ENCODE assay signal across 8 cellular contexts in the genomic region with DNA sequence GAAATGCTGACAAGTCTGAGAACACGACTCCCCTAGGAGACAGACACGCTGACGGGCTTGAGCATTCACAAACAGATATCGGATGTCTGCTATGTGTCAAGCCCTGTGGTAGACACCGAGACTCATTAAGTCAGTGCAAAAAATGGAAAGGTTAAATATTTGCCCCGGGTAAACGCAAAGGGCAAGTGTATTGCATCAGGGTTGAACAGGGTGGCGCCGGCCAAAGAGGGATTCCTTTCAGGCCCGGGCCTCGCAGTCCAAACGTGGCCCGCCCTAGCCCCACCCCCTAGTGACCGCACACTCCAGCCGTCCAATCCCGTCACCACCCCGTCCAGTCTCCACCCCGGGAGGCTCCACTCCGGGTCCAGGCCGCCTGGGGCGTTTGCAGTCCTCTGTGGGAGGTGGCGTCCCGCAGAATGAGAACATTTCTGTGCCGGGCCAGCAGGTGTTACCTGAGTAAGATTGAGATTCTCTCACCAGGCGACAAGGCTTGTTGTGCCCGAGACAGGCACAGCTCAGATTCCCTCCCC. TPM values are rescaled to one million over a fixed set of nuclear protein-coding genes. Genes with fewer than 3 reads are reported as not detected.
DNase-seq lines count a peak whose midpoint lies in the region; ATAC-seq, FAIRE-seq and TF ChIP-seq lines count a peak whose summit lies in the region.

No MANE protein-coding gene starts in this region.

- DNase-seq in AG04450 (ENCODE audit: low read depth, low spot score) (peak; percentile 50), NCI-H2227 (lab: John Stamatoyannopoulos, UW; ENCODE audit: unreplicated experiment) (peak; percentile 87), kidney (peak; percentile 99)
- DNase-seq in activated CD4-positive, CD25-positive, alpha-beta regulatory T cell treated with anti-CD3 and anti-CD28 coated beads, Interleukin-2, amount 50 U/mL, for 16 hours (ENCODE audit: low read depth, low spot score), result peak; percentile 50
- peak; percentile 55 to 74 for DNase-seq in central memory CD8-positive, alpha-beta T cell (ENCODE audit: low spot score in 2 of 2)
- DNase-seq in stimulated activated CD4-positive, alpha-beta T cell treated with anti-CD3 and anti-CD28 coated beads, Interleukin-15, amount 100 ng/mL, for 1 hour (ENCODE audit: low read depth in 1 of 2, low spot score in 1 of 2), result peak; percentile 27 to 54

- POLR2A ChIA-PET in AG04450 (lab: Yijun Ruan, JAX), result no interaction called here

- ATAC-seq in GM18909 (IDR thresholded peaks at IDR 0.05; ENCODE audit: poor library complexity, unreplicated experiment) (peak; percentile 94), HG03135 (IDR thresholded peaks at IDR 0.05; ENCODE audit: unreplicated experiment) (peak; percentile 96)
- peak; percentile 80 for ATAC-seq in central memory CD8-positive, alpha-beta T cell (replicated peaks; ENCODE audit: extremely low read depth, poor library complexity, severe bottlenecking)

- H3K4me1 ChIP-seq in kidney (ENCODE audit: control insufficient read depth in 1 of 2, insufficient read depth in 1 of 2, low read depth in 1 of 2, low read length in 2 of 2), result peaks cover 8% of the 10 kb centered on the region in 2 donors

- FAIRE-seq in kidney (lab: Jason Lieb, UNC), result no peak

- peaks cover 14% of the 10 kb centered on the region for H3K27me3 ChIP-seq in AG04450 (ENCODE audit: control insufficient read depth, insufficient read depth, low read length)

- peaks cover 6% of the 10 kb centered on the region for H3K36me3 Mint-ChIP-seq in central memory CD8-positive, alpha-beta T cell (ENCODE audit: insufficient read depth)

- H3K4me1 Mint-ChIP-seq in central memory CD8-positive, alpha-beta T cell, result peaks cover 18% of the 10 kb centered on the region

- intact Hi-C loops in kidney (cut with DNase I), result no loop called here

- CTCF ChIA-PET in AG04450 (lab: Charles Lee), result interaction anchor here (0.7 to 3.1 kb wide), 4 partner anchors 11 to 299 kb away, joined by 3 to 12 read pairs (median 3); partner anchors contain the start of gene PHLDA3

- H3K9me3 ChIP-seq in AG04450 (ENCODE audit: control insufficient read depth, insufficient read depth, low read length), result peaks cover 5% of the 10 kb centered on the region
- no peaks in the 10 kb centered on the region for H3K9me3 ChIP-seq in kidney (ENCODE audit: control insufficient read depth in 1 of 2, low read length in 2 of 2)

- H3K36me3 ChIP-seq in kidney (ENCODE audit: control insufficient read depth in 1 of 2, insufficient read depth in 2 of 2, low read length in 2 of 2), result no peaks in the 10 kb centered on the region

- H3K9ac ChIP-seq in kidney (ENCODE audit: low read length in 2 of 2), result peak overlapping the region; percentile 74 to 88

- H3K27me3 Mint-ChIP-seq in central memory CD8-positive, alpha-beta T cell, result no peaks in the 10 kb centered on the region

- no peak for TF ChIP-seq CTCF in AG04450 (IDR thresholded peaks at IDR 0.05; ENCODE audit: low read depth, low read length)
- peak; percentile 4 for TF ChIP-seq CTCF in kidney (IDR thresholded peaks at IDR 0.05; ENCODE audit: borderline replicate concordance, extremely low read depth, insufficient read depth)

- peak overlapping the region; percentile 88 for H3K27ac Mint-ChIP-seq in central memory CD8-positive, alpha-beta T cell (ENCODE audit: low read depth)

- H3K4me3 ChIP-seq in AG04450 (ENCODE audit: low read depth, low read length), result peak overlapping the region; percentile 70
- peak overlapping the region; percentile 66 to 82 for H3K4me3 ChIP-seq in kidney (ENCODE audit: low read length in 2 of 2)

- H3K9me3 Mint-ChIP-seq in central memory CD8-positive, alpha-beta T cell, result no peaks in the 10 kb centered on the region

- peak overlapping the region; percentile 85 for H3K4me3 Mint-ChIP-seq in central memory CD8-positive, alpha-beta T cell

- peak overlapping the region; percentile 31 for H3K27ac ChIP-seq in AG04450 (ENCODE audit: low read depth, low read length)
- peak overlapping the region; percentile 90 to 92 for H3K27ac ChIP-seq in kidney (ENCODE audit: low read depth in 2 of 2, low read length in 2 of 2)

RNA-seq across cellular contexts. Expression of gene TMEM9, which starts 16.3 kb away (rescaled TPM):
- polyA plus RNA-seq in AG04450 (2011; rRNA removed), result 81.7 and 103 TPM in 2 replicates
- polyA minus RNA-seq in AG04450 (2011; rRNA and poly(A)+ RNA removed), result 54.5 and 72.0 TPM in 2 replicates
- 81.9 TPM for total RNA-seq in kidney
- polyA plus RNA-seq in kidney (ENCODE audit: insufficient read depth, low read depth, low replicate concordance), result 166 TPM

RNA-seq across cellular contexts. Expression of gene IGFN1, which starts 20.0 kb away (rescaled TPM):
- polyA plus RNA-seq in AG04450 (2011; rRNA removed), result 0.01 TPM in 1 of 2 replicates, not detected in the other
- 0.05 TPM in 1 of 2 replicates, not detected in the other for polyA minus RNA-seq in AG04450 (2011; rRNA and poly(A)+ RNA removed)
- 2.8 TPM for total RNA-seq in kidney
- not detected for polyA plus RNA-seq in kidney (ENCODE audit: insufficient read depth, low read depth, low replicate concordance)

RNA-seq across cellular contexts. Expression of gene ASCL5, which starts 43.6 kb away (rescaled TPM):
- polyA plus RNA-seq in AG04450 (2011; rRNA removed) (not detected in 2 replicates), kidney (ENCODE audit: insufficient read depth, low read depth, low replicate concordance) (not detected)
- not detected in 2 replicates for polyA minus RNA-seq in AG04450 (2011; rRNA and poly(A)+ RNA removed)
- not detected for total RNA-seq in kidney

RNA-seq across cellular contexts. Expression of gene CACNA1S, which starts 58.4 kb away (rescaled TPM):
- polyA plus RNA-seq in AG04450 (2011; rRNA removed) (not detected in 2 replicates), kidney (ENCODE audit: insufficient read depth, low read depth, low replicate concordance) (0.41 TPM)
- not detected in 2 replicates for polyA minus RNA-seq in AG04450 (2011; rRNA and poly(A)+ RNA removed)
- total RNA-seq in kidney, result not detected

Comparison
In these comparisons a context has a peak if more than half of its experiments do, and no peak if none do; other contexts are left out.
1. Peak in every context shown above with its lines: DNase-seq, ATAC-seq, H3K4me3 ChIP-seq and H3K27ac ChIP-seq.
2. DNase-seq: peak in every context shown above with its lines; median percentile 99 in kidney; 87 in NCI-H2227; 64 in central memory CD8-positive, alpha-beta T cell; 50 in AG04450; 50 in activated CD4-positive, CD25-positive, alpha-beta regulatory T cell treated with anti-CD3 and anti-CD28 coated beads, Interleukin-2, amount 50 U/mL, for 16 hours; 40 in stimulated activated CD4-positive, alpha-beta T cell treated with anti-CD3 and anti-CD28 coated beads, Interleukin-15, amount 100 ng/mL, for 1 hour.